Comparison of ENCODE assay signal across 23 cellular contexts in the genomic region with DNA sequence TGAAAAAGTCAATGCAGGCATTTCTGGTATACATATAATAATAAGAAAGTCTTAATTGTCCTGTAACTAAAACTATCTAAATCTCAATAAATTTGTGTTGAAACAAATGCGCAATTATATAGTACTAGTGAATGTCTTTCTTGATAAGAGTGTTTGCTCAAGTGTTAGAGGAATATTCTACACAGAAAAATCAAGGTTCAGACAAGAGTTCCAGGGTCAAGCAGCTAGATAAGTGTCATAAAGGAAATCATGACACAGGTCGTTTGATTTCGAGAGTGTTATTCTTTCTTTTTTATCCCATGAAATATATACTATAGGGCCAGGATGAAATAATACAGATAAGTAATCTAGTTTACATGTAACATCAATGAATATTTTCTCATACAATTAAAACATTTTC.
"Had no signal": no experiment of that assay in that cellular context is flagged by ENCODE, and none has a peak within 500 bp of the region (broad histone marks: within the 10 kb centered on the region; RNA-seq: fewer than 3 reads in every experiment).

No MANE protein-coding gene starts in this region.

- ATAC-seq: effector memory CD8-positive, alpha-beta T cell; heart right ventricle; left lobe of liver; naive thymus-derived CD4-positive, alpha-beta T cell; stimulated activated naive CD8-positive, alpha-beta T cell treated with anti-CD3 and anti-CD28 coated beads, Interleukin-15, amount 100 ng/mL, for 72 hours had no signal

- H3K9me3 Mint-ChIP-seq: effector memory CD8-positive, alpha-beta T cell; immature natural killer cell; mesothelial cell of epicardium had no signal

- H3K27me3 ChIP-seq: esophagus squamous epithelium, heart right ventricle, ovary, sigmoid colon, suprapubic skin, vagina had no signal

- H3K9me3 ChIP-seq: esophagus squamous epithelium, heart right ventricle, ovary, sigmoid colon, suprapubic skin, vagina had no signal

- H3K4me3 Mint-ChIP-seq: effector memory CD8-positive, alpha-beta T cell; immature natural killer cell; mesothelial cell of epicardium; naive thymus-derived CD4-positive, alpha-beta T cell; stimulated activated naive CD8-positive, alpha-beta T cell treated with anti-CD3 and anti-CD28 coated beads, Interleukin-15, amount 100 ng/mL, for 72 hours had no signal

- H3K4me1 ChIP-seq: suprapubic skin had no signal

- DNase-seq: cortex of kidney; effector memory CD8-positive, alpha-beta T cell; erythroblast; esophagus squamous epithelium; foreskin melanocyte; glutamatergic neuron; heart right ventricle; hypothalamus; immature natural killer cell; mesenchymal stem cell; naive thymus-derived CD4-positive, alpha-beta T cell; occipital lobe; ovary; sigmoid colon; stimulated activated CD4-positive, alpha-beta T cell treated with anti-CD3 and anti-CD28 coated beads, Interleukin-15, amount 100 ng/mL, for 24 hours; stimulated activated CD4-positive, alpha-beta T cell treated with anti-CD3 and anti-CD28 coated beads, Interleukin-2, amount 100 ng/mL, for 48 hours; stimulated activated naive CD4-positive, alpha-beta T cell; stimulated activated naive CD8-positive, alpha-beta T cell treated with anti-CD3 and anti-CD28 coated beads, Interleukin-15, amount 100 ng/mL, for 72 hours; trophoblast cell had no signal

- H3K27me3 Mint-ChIP-seq: effector memory CD8-positive, alpha-beta T cell; naive thymus-derived CD4-positive, alpha-beta T cell; stimulated activated naive CD8-positive, alpha-beta T cell treated with anti-CD3 and anti-CD28 coated beads, Interleukin-15, amount 100 ng/mL, for 72 hours had no signal

- H3K27ac Mint-ChIP-seq: effector memory CD8-positive, alpha-beta T cell; mesothelial cell of epicardium; naive thymus-derived CD4-positive, alpha-beta T cell; stimulated activated naive CD8-positive, alpha-beta T cell treated with anti-CD3 and anti-CD28 coated beads, Interleukin-15, amount 100 ng/mL, for 72 hours had no signal

- H3K36me3 ChIP-seq: esophagus squamous epithelium, heart right ventricle, ovary, sigmoid colon, suprapubic skin, vagina had no signal

- H3K4me3 ChIP-seq: esophagus squamous epithelium, heart right ventricle, ovary, sigmoid colon, suprapubic skin, vagina had no signal

- H3K27ac ChIP-seq: esophagus squamous epithelium, heart right ventricle, ovary, sigmoid colon, suprapubic skin, vagina had no signal
